ENCODE assay signal across 17 cellular contexts in genomic region chr14:30957813-30958370, GRCh38.
DNase-seq lines count a peak whose midpoint lies in the region; ATAC-seq, FAIRE-seq and TF ChIP-seq lines count a peak whose summit lies in the region.
"Had no signal": no experiment of that assay in that cellular context is flagged by ENCODE, and none has a peak within 500 bp of the region (broad histone marks: within the 10 kb centered on the region; RNA-seq: fewer than 3 reads in every experiment).

No MANE protein-coding gene starts in this region.

- H3K9ac ChIP-seq in kidney (ENCODE audit: low read length in 2 of 2), result no peak overlapping the region

- no peaks in the 10 kb centered on the region for H3K27me3 Mint-ChIP-seq in Calu3 (ENCODE audit: unreplicated experiment)
- H3K27me3 Mint-ChIP-seq: IgD-negative memory B cell had no signal

- DNase-seq in Calu3 (peak; percentile 33), kidney (no peak), substantia nigra (lab: John Stamatoyannopoulos, UW) (no peak), NCI-H146 treated with DMSO at 0.1 percent for 48 hours (lab: John Stamatoyannopoulos, UW; ENCODE audit: unreplicated experiment) (no peak), RPMI8226 (no peak)
- DNase-seq in stimulated activated naive CD4-positive, alpha-beta T cell treated with Interleukin-2 at 50 U/mL for 16 hours (lab: John Stamatoyannopoulos, UW), result no peak
- DNase-seq: activated CD8-positive, alpha-beta memory T cell treated with anti-CD3 and anti-CD28 coated beads, Interleukin-2, amount 50 U/mL, for 48 hours; foreskin keratinocyte; NCI-H1930 had no signal

- FAIRE-seq in kidney (lab: Jason Lieb, UNC), result peak; percentile 59
- FAIRE-seq: TTC549 had no signal

- TF ChIP-seq CTCF in Calu3 (IDR thresholded peaks at IDR 0.05; ENCODE audit: unreplicated experiment), result no peak
- TF ChIP-seq CTCF in kidney (IDR thresholded peaks at IDR 0.05; ENCODE audit: borderline replicate concordance, extremely low read depth, insufficient read depth), result no peak

- no TSS peak for BruUV-seq in Calu3 (replicated peaks; lab: Mats Ljungman, UMichigan)

- peaks cover 22% of the 10 kb centered on the region for H3K4me1 Mint-ChIP-seq in Calu3 (ENCODE audit: low read depth, unreplicated experiment)

- intact Hi-C loops in Calu3 (cut with micrococcal nuclease; ENCODE audit: unreplicated experiment), result no loop called here
- intact Hi-C loops in kidney (cut with DNase I), result no loop called here

- no peak overlapping the region for H3K27ac ChIP-seq in kidney (ENCODE audit: low read depth in 2 of 2, low read length in 2 of 2)
- no peak overlapping the region for H3K27ac ChIP-seq in substantia nigra (ENCODE audit: low read depth, low read length, poor library complexity, severe bottlenecking)
- H3K27ac ChIP-seq: ascending aorta, foreskin keratinocyte, skin epidermis had no signal

- no peak overlapping the region for H3K4me3 Mint-ChIP-seq in Calu3 (ENCODE audit: low read depth, unreplicated experiment)
- H3K4me3 Mint-ChIP-seq: IgD-negative memory B cell, neural crest cell had no signal

- H3K4me3 ChIP-seq in kidney (ENCODE audit: low read length in 2 of 2), result no peak overlapping the region
- H3K4me3 ChIP-seq: ascending aorta; BLaER1 treated with 17β-estradiol and CSF1 and Interleukin-3, amounts not matched to agents 10 nM and 100 nM; skin epidermis had no signal

- H3K4me1 ChIP-seq in kidney (ENCODE audit: control insufficient read depth in 1 of 2, insufficient read depth in 1 of 2, low read depth in 1 of 2, low read length in 2 of 2), result peaks cover 2 to 3% of the 10 kb centered on the region in 2 donors
- H3K4me1 ChIP-seq: foreskin keratinocyte had no signal

- peaks cover 0 to 5% of the 10 kb centered on the region in 2 donors for H3K36me3 ChIP-seq in kidney (ENCODE audit: control insufficient read depth in 1 of 2, insufficient read depth in 2 of 2, low read length in 2 of 2)

- peak; percentile 62 for ATAC-seq in GM19324 (IDR thresholded peaks at IDR 0.05; ENCODE audit: low FRiP score, unreplicated experiment)
- ATAC-seq in HG03196 (IDR thresholded peaks at IDR 0.05; ENCODE audit: unreplicated experiment), result peak; percentile 72
- ATAC-seq: foreskin keratinocyte had no signal

- CTCF ChIA-PET in Calu3 (lab: Charles Lee), result interaction anchor here (0.6 to 1.0 kb wide), 2 partner anchors 10 to 539 kb away, joined by 4 to 5 read pairs; no protein-coding TSS in a partner anchor

- no peaks in the 10 kb centered on the region for H3K9me3 ChIP-seq in kidney (ENCODE audit: control insufficient read depth in 1 of 2, low read length in 2 of 2)
- H3K9me3 ChIP-seq: ascending aorta; BLaER1 treated with 17β-estradiol and CSF1 and Interleukin-3, amounts not matched to agents 10 nM and 100 nM had no signal

- peak overlapping the region; percentile 54 for H3K27ac Mint-ChIP-seq in Calu3 (ENCODE audit: unreplicated experiment)

- peaks cover 4% of the 10 kb centered on the region for H3K36me3 Mint-ChIP-seq in Calu3 (ENCODE audit: insufficient read depth, unreplicated experiment)

- no peaks in the 10 kb centered on the region for H3K9me3 Mint-ChIP-seq in Calu3 (ENCODE audit: low read depth, unreplicated experiment)
- H3K9me3 Mint-ChIP-seq: IgD-negative memory B cell, neural crest cell had no signal
